ENCODE assay signal across 17 cellular contexts in the genomic region with DNA sequence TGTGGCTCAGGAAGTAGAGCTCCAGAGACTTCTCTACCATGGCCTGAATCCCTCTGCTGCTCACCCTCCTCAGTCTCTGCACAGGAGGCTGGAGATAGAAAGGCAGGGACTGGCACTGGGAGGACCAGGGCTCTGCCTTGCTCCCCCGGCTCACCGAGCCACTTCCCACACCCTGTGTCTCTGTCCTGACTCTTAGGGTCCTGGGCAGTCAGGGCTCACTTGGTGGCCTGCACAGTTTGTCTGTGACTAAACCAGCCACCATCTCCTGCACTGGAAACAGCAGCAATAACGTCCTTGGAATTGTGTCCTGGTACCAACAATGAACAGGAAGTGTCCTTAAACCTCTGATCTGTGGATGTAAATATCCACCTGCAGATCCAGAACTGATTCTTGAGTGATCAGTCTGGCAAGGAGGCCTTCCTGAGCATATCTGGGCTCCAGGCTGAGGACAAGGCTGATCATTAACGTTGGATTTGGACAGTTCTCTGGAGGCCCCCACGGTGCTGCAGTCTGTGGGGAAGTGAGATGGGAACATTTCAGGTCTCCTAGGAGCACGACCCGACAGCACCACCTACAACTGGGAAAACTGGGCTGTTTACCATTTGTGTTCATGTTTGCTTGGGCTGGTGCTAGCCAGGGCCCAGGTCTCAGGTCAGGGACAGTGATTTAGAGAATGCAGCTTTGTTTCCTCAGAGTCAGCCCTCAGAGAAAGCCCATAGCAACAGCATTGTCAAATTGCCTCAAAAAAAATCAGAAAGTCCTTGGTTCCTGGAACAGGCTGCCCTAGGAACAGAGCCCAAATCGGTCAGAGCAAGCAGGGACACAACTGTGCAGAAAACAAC.
DNase-seq lines count a peak whose midpoint lies in the region; ATAC-seq and TF ChIP-seq lines count a peak whose summit lies in the region.
"Had no signal": no experiment of that assay in that cellular context is flagged by ENCODE, and none has a peak within 500 bp of the region (broad histone marks: within the 10 kb centered on the region; RNA-seq: fewer than 3 reads in every experiment).

No MANE protein-coding gene starts in this region.

- no peaks in the 10 kb centered on the region for H3K9me3 Mint-ChIP-seq in activated B cell treated with CpG ODN at 0.5 μM for 24 hours
- no peaks in the 10 kb centered on the region for H3K9me3 Mint-ChIP-seq in stimulated activated naive B cell treated with anti-CD40 and anti-IgM and Interleukin-4, amounts not matched to agents 10 μg/mL and 1 μg/mL and 100 μg/mL, for 72 hours
- H3K9me3 Mint-ChIP-seq: CD8-positive, alpha-beta memory T cell; HFFc6 had no signal

- CTCF ChIA-PET in activated B cell treated with CpG ODN at 0.5 μM for 24 hours (lab: Charles Lee) = no interaction called here
- CTCF ChIA-PET in GM10248 (lab: Yijun Ruan, JAX) = interaction anchor here (1.2 to 1.8 kb wide), 2 partner anchors 21 to 32 kb away, joined by 3 to 4 read pairs; no protein-coding TSS in a partner anchor

- TF ChIP-seq CTCF in OCI-LY1 (IDR thresholded peaks at IDR 0.05; ENCODE audit: low read length) (no peak), activated B cell treated with CpG ODN at 0.5 μM for 24 hours (IDR thresholded peaks at IDR 0.05) (no peak), GM10248 (IDR thresholded peaks at IDR 0.05; ENCODE audit: control extremely low read depth, extremely low read depth, low read depth, missing control alignments) (no peak), dorsolateral prefrontal cortex (IDR thresholded peaks at IDR 0.05 in 54 of 56, conservative IDR thresholded peaks at IDR 0.05 in 2 of 56; ENCODE audit: low read depth in 1 of 56, partially characterized antibody in 56 of 56) (no peak)

- H3K79me2 ChIP-seq in OCI-LY1 (ENCODE audit: insufficient read depth, low read length) = no peaks in the 10 kb centered on the region

- peak overlapping the region; percentile 36 for H3K27ac ChIP-seq in OCI-LY1 (ENCODE audit: low read depth, low read length, poor library complexity, severe bottlenecking)
- H3K27ac ChIP-seq in dorsolateral prefrontal cortex = peak overlapping the region in 3 of 59 donors; percentile 0 to 49 (median 9)
- H3K27ac ChIP-seq: Peyer's patch had no signal

- no peaks in the 10 kb centered on the region for H3K9me2 ChIP-seq in OCI-LY1 (ENCODE audit: low read depth, low read length)

- H3K36me3 Mint-ChIP-seq in activated B cell treated with CpG ODN at 0.5 μM for 24 hours (ENCODE audit: low read depth) = no peaks in the 10 kb centered on the region
- no peaks in the 10 kb centered on the region for H3K36me3 Mint-ChIP-seq in stimulated activated naive B cell treated with anti-CD40 and anti-IgM and Interleukin-4, amounts not matched to agents 10 μg/mL and 1 μg/mL and 100 μg/mL, for 72 hours
- H3K36me3 Mint-ChIP-seq: CD8-positive, alpha-beta memory T cell had no signal

- H3K4me2 ChIP-seq in OCI-LY1 (ENCODE audit: low read length) = no peak overlapping the region

- H3K4me1 ChIP-seq in OCI-LY1 (ENCODE audit: insufficient read depth, low read length, severe bottlenecking) = peaks cover 59% of the 10 kb centered on the region

- H3K4me3 Mint-ChIP-seq in activated B cell treated with CpG ODN at 0.5 μM for 24 hours = no peak overlapping the region
- H3K4me3 Mint-ChIP-seq in stimulated activated naive B cell treated with anti-CD40 and anti-IgM and Interleukin-4, amounts not matched to agents 10 μg/mL and 1 μg/mL and 100 μg/mL, for 72 hours = no peak overlapping the region
- H3K4me3 Mint-ChIP-seq: CD8-positive, alpha-beta memory T cell; HFFc6 had no signal

- H3K27me3 Mint-ChIP-seq in activated B cell treated with CpG ODN at 0.5 μM for 24 hours = no peaks in the 10 kb centered on the region
- H3K27me3 Mint-ChIP-seq in stimulated activated naive B cell treated with anti-CD40 and anti-IgM and Interleukin-4, amounts not matched to agents 10 μg/mL and 1 μg/mL and 100 μg/mL, for 72 hours = no peaks in the 10 kb centered on the region

- POLR2A ChIA-PET in activated B cell treated with CpG ODN at 0.5 μM for 24 hours (lab: Charles Lee) = interaction anchor here (0.8 kb wide), 1 partner anchor 31 kb away, joined by 3 read pairs; no protein-coding TSS in a partner anchor
- POLR2A ChIA-PET in GM10248 (lab: Yijun Ruan, JAX) = no interaction called here

- no peaks in the 10 kb centered on the region for H4K20me1 ChIP-seq in OCI-LY1 (ENCODE audit: insufficient read depth, low read length)

- no peaks in the 10 kb centered on the region for H3K9me3 ChIP-seq in OCI-LY1 (ENCODE audit: low read length)
- H3K9me3 ChIP-seq: MG63, Peyer's patch had no signal

- intact Hi-C loops in activated B cell treated with CpG ODN at 0.5 μM for 24 hours (cut with micrococcal nuclease) = no loop called here
- intact Hi-C loops in dorsolateral prefrontal cortex (cut with DNase I) = no loop called here

- H3K4me1 Mint-ChIP-seq in activated B cell treated with CpG ODN at 0.5 μM for 24 hours = peaks cover 93% of the 10 kb centered on the region
- H3K4me1 Mint-ChIP-seq in stimulated activated naive B cell treated with anti-CD40 and anti-IgM and Interleukin-4, amounts not matched to agents 10 μg/mL and 1 μg/mL and 100 μg/mL, for 72 hours = peaks cover 63 to 87% of the 10 kb centered on the region in 2 donors
- H3K4me1 Mint-ChIP-seq: CD8-positive, alpha-beta memory T cell had no signal

- H3K4me3 ChIP-seq in OCI-LY1 (ENCODE audit: low read depth, low read length, poor library complexity, severe bottlenecking) (no peak overlapping the region), dorsolateral prefrontal cortex (no peak overlapping the region)
- H3K4me3 ChIP-seq: MG63, Peyer's patch had no signal

- no peaks in the 10 kb centered on the region for H3K27me3 ChIP-seq in OCI-LY1 (ENCODE audit: insufficient read depth, low read length)
- peaks cover 0 to 21% (median 0%) of the 10 kb centered on the region in 45 donors for H3K27me3 ChIP-seq in dorsolateral prefrontal cortex
- H3K27me3 ChIP-seq: Peyer's patch had no signal

- H3K27ac Mint-ChIP-seq in activated B cell treated with CpG ODN at 0.5 μM for 24 hours = peak overlapping the region; percentile 18
- peak overlapping the region; percentile 17 for H3K27ac Mint-ChIP-seq in stimulated activated naive B cell treated with anti-CD40 and anti-IgM and Interleukin-4, amounts not matched to agents 10 μg/mL and 1 μg/mL and 100 μg/mL, for 72 hours
- H3K27ac Mint-ChIP-seq: CD8-positive, alpha-beta memory T cell; HFFc6 had no signal

- no peaks in the 10 kb centered on the region for H3F3A ChIP-seq in OCI-LY1 (ENCODE audit: insufficient read depth, low read length)

- no peaks in the 10 kb centered on the region for H3K36me3 ChIP-seq in OCI-LY1 (ENCODE audit: insufficient read depth, low read length)
- H3K36me3 ChIP-seq: MG63, Peyer's patch had no signal

- H2AFZ ChIP-seq in OCI-LY1 (ENCODE audit: low read length) = no peak overlapping the region

- H3K9ac ChIP-seq in OCI-LY1 (ENCODE audit: low read length) = no peak overlapping the region; the same call in 1 of the 2 replicates

- no peak for DNase-seq in activated B cell treated with CpG ODN at 0.5 μM for 24 hours
- DNase-seq in midbrain (lab: John Stamatoyannopoulos, UW) = peak; percentile 15
- DNase-seq in stimulated activated naive B cell treated with anti-CD40 and anti-IgM and Interleukin-4, amounts not matched to agents 10 μg/mL and 1 μg/mL and 100 μg/mL, for 72 hours = no peak
- DNase-seq in GM10248 (ENCODE audit: extremely low spot score) = no peak
- no peak for DNase-seq in NCI-H510A (lab: John Stamatoyannopoulos, UW)
- DNase-seq in dorsolateral prefrontal cortex = no peak
- DNase-seq: CD8-positive, alpha-beta memory T cell; HFFc6; Karpas-422; MG63; NCI-H1092; NCI-H2081; Peyer's patch; SHP77 had no signal

- no peak for ATAC-seq in activated B cell treated with CpG ODN at 0.5 μM for 24 hours (ENCODE audit: low read depth)
- ATAC-seq in stimulated activated naive B cell treated with anti-CD40 and anti-IgM and Interleukin-4, amounts not matched to agents 10 μg/mL and 1 μg/mL and 100 μg/mL, for 72 hours (replicated peaks) = no peak
- no peak for ATAC-seq in HG02610 (IDR thresholded peaks at IDR 0.05; ENCODE audit: unreplicated experiment)
- ATAC-seq: SK-N-SH treated with all-trans-retinoic acid at 6 μM for 48 hours had no signal
